8 cellular contexts compared by ENCODE assay signal in genomic region chr5:59673438-59674058, GRCh38.
DNase-seq lines count a peak whose midpoint lies in the region; ATAC-seq, FAIRE-seq and TF ChIP-seq lines count a peak whose summit lies in the region.

No MANE protein-coding gene starts in this region.

- no peaks in the 10 kb centered on the region for H3K36me3 ChIP-seq in kidney epithelial cell (ENCODE audit: control insufficient read depth, insufficient read depth, low read length)

- ATAC-seq in CD4-positive, alpha-beta T cell (ENCODE audit: poor library complexity) = no peak
- ATAC-seq in GM21447 (IDR thresholded peaks at IDR 0.05; ENCODE audit: unreplicated experiment) = peak; percentile 60
- ATAC-seq in stimulated activated effector memory CD8-positive, alpha-beta T cell treated with anti-CD3 and anti-CD28 coated beads, Interleukin-12 subunit alpha, Interleukin-12 subunit beta, amount 100 ng/mL, for 72 hours = no peak

- H3K27me3 ChIP-seq in CD4-positive, alpha-beta T cell (ENCODE audit: control insufficient read depth, insufficient read depth, low read length) = no peaks in the 10 kb centered on the region
- H3K27me3 ChIP-seq in kidney epithelial cell (ENCODE audit: control insufficient read depth, insufficient read depth, low read length) = no peaks in the 10 kb centered on the region

- H3K9me3 Mint-ChIP-seq in CD4-positive, alpha-beta T cell = no peaks in the 10 kb centered on the region
- no peaks in the 10 kb centered on the region for H3K9me3 Mint-ChIP-seq in stimulated activated effector memory CD8-positive, alpha-beta T cell treated with anti-CD3 and anti-CD28 coated beads, Interleukin-12 subunit alpha, Interleukin-12 subunit beta, amount 100 ng/mL, for 72 hours

- no peak for DNase-seq in CD4-positive, alpha-beta T cell
- peak; percentile 69 for DNase-seq in NCI-H2029 treated with DMSO at 0.1 percent for 48 hours (lab: John Stamatoyannopoulos, UW)
- DNase-seq in astrocyte of the hippocampus (ENCODE audit: low read depth, low spot score) = peak; percentile 75
- DNase-seq in kidney epithelial cell (ENCODE audit: low read depth) = no peak
- DNase-seq in urothelium cell line (ENCODE audit: low spot score) = peak; percentile 13
- no peak for DNase-seq in activated CD4-positive, CD25-positive, alpha-beta regulatory T cell treated with anti-CD3 and anti-CD28 coated beads, Interleukin-2, amount 50 U/mL, for 72 hours
- DNase-seq in stimulated activated effector memory CD8-positive, alpha-beta T cell treated with anti-CD3 and anti-CD28 coated beads, Interleukin-12 subunit alpha, Interleukin-12 subunit beta, amount 100 ng/mL, for 72 hours (ENCODE audit: low spot score in 2 of 2) = no peak

- H3K9me3 ChIP-seq in CD4-positive, alpha-beta T cell (ENCODE audit: control insufficient read depth, low read length) = no peaks in the 10 kb centered on the region

- TF ChIP-seq CTCF in CD4-positive, alpha-beta T cell (IDR thresholded peaks at IDR 0.05) = peak; percentile 97
- TF ChIP-seq CTCF in kidney epithelial cell (IDR thresholded peaks at IDR 0.05; ENCODE audit: insufficient read depth, low read length, poor library complexity, severe bottlenecking) = peak; percentile 64

- intact Hi-C loops in CD4-positive, alpha-beta T cell (cut with DNase I, micrococcal nuclease) = loop anchor here (2.0 to 10.0 kb wide), 5 partner anchors 129 to 801 kb away; no protein-coding TSS in a partner anchor

- no peak overlapping the region for H3K4me3 Mint-ChIP-seq in CD4-positive, alpha-beta T cell
- no peak overlapping the region for H3K4me3 Mint-ChIP-seq in stimulated activated effector memory CD8-positive, alpha-beta T cell treated with anti-CD3 and anti-CD28 coated beads, Interleukin-12 subunit alpha, Interleukin-12 subunit beta, amount 100 ng/mL, for 72 hours

- no peak overlapping the region for H3K27ac Mint-ChIP-seq in CD4-positive, alpha-beta T cell
- H3K27ac Mint-ChIP-seq in stimulated activated effector memory CD8-positive, alpha-beta T cell treated with anti-CD3 and anti-CD28 coated beads, Interleukin-12 subunit alpha, Interleukin-12 subunit beta, amount 100 ng/mL, for 72 hours = no peak overlapping the region

- H3K27me3 Mint-ChIP-seq in CD4-positive, alpha-beta T cell = peaks cover under 1% of the 10 kb centered on the region

- FAIRE-seq in urothelium cell line (lab: Jason Lieb, UNC) = no peak

- H3K27ac ChIP-seq in CD4-positive, alpha-beta T cell (ENCODE audit: low read depth, low read length) = no peak overlapping the region

- no peaks in the 10 kb centered on the region for H3K36me3 Mint-ChIP-seq in CD4-positive, alpha-beta T cell (ENCODE audit: low read depth)
- no peaks in the 10 kb centered on the region for H3K36me3 Mint-ChIP-seq in stimulated activated effector memory CD8-positive, alpha-beta T cell treated with anti-CD3 and anti-CD28 coated beads, Interleukin-12 subunit alpha, Interleukin-12 subunit beta, amount 100 ng/mL, for 72 hours

- CTCF ChIA-PET in CD4-positive, alpha-beta T cell (lab: Charles Lee) = interaction anchor here (1.8 kb wide), 1 partner anchor 11 kb away, joined by 6 read pairs; no protein-coding TSS in a partner anchor

- POLR2A ChIA-PET in CD4-positive, alpha-beta T cell (lab: Charles Lee) = interaction anchor here (0.6 kb wide), 1 partner anchor 18 kb away, joined by 3 read pairs; no protein-coding TSS in a partner anchor

- H3K4me1 Mint-ChIP-seq in CD4-positive, alpha-beta T cell (ENCODE audit: low read depth) = no peaks in the 10 kb centered on the region
- no peaks in the 10 kb centered on the region for H3K4me1 Mint-ChIP-seq in stimulated activated effector memory CD8-positive, alpha-beta T cell treated with anti-CD3 and anti-CD28 coated beads, Interleukin-12 subunit alpha, Interleukin-12 subunit beta, amount 100 ng/mL, for 72 hours

- H3K4me3 ChIP-seq in kidney epithelial cell (ENCODE audit: low read depth, low read length) = no peak overlapping the region

Comparison
In these comparisons a context has a peak if more than half of its experiments do, and no peak if none do; other contexts are left out.
1. DNase-seq: peak in NCI-H2029 treated with DMSO at 0.1 percent for 48 hours (single experiment), astrocyte of the hippocampus (single experiment) and urothelium cell line (single experiment); none in CD4-positive, alpha-beta T cell (0 of 10), kidney epithelial cell (single experiment), activated CD4-positive, CD25-positive, alpha-beta regulatory T cell treated with anti-CD3 and anti-CD28 coated beads, Interleukin-2, amount 50 U/mL, for 72 hours (single experiment) and stimulated activated effector memory CD8-positive, alpha-beta T cell treated with anti-CD3 and anti-CD28 coated beads, Interleukin-12 subunit alpha, Interleukin-12 subunit beta, amount 100 ng/mL, for 72 hours (0 of 2).